ENCODE assay signal across 31 cellular contexts in the genomic region with DNA sequence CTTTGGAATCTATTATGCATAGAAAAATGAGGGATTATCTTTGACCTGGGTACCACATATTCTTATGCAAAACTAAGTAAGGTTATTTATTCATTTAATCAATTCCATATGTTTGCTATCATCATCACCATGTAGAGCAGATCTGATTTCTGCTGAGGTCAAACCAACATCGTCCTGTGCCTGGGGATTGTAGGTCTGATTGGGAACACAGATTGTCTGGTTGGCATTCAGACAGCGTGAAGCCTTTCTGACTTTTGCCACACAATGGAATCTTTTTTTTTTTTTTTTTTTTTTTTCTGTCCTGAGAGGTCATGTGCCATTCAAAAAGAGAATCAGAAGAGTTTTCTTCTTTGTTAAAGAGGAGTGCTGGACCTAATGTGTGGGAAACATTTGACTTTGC.
"Had no signal": no experiment of that assay in that cellular context is flagged by ENCODE, and none has a peak within 500 bp of the region (broad histone marks: within the 10 kb centered on the region; RNA-seq: fewer than 3 reads in every experiment).

No MANE protein-coding gene starts in this region.

- H3K9me3 ChIP-seq: adrenal gland, ascending aorta, body of pancreas, breast epithelium had no signal

- ATAC-seq: activated naive CD4-positive, alpha-beta T cell treated with anti-CD3 and anti-CD28 coated beads, Interleukin-2, amount 50 U/mL, for 72 hours; activated naive CD8-positive, alpha-beta T cell treated with anti-CD3 and anti-CD28 coated beads, Interleukin-2, amount 50 U/mL, for 24 hours; activated T-cell treated with anti-CD3 and anti-CD28 coated beads, Interleukin-2, amount 50 U/mL, for 4 hours; activated T-cell treated with anti-CD3 and anti-CD28 coated beads, Interleukin-2, amount 50 U/mL, for 72 hours; activated T-helper 17 cell treated with anti-CD3 and anti-CD28 coated beads, Interleukin-2, amount 50 U/mL, for 72 hours; body of pancreas had no signal

- H3K36me3 ChIP-seq: adrenal gland, ascending aorta, brain microvascular endothelial cell, breast epithelium, cardiac muscle cell had no signal

- DNase-seq: activated effector memory CD4-positive, alpha-beta T cell treated with anti-CD3 and anti-CD28 coated beads, Interleukin-2, amount 50 U/mL, for 16 hours; activated effector memory CD4-positive, alpha-beta T cell treated with Interleukin-2 at 50 U/mL for 16 hours; activated gamma-delta T cell; activated gamma-delta T cell treated with Interleukin-2 at 50 U/mL for 16 hours; activated naive CD4-positive, alpha-beta T cell; activated naive CD4-positive, alpha-beta T cell treated with anti-CD3 and anti-CD28 coated beads for 36 hours; activated naive CD4-positive, alpha-beta T cell treated with anti-CD3 and anti-CD28 coated beads, Interleukin-2, amount 10 ng/mL, durations not matched to agents 7 days and 5 days; activated naive CD4-positive, alpha-beta T cell treated with anti-CD3 and anti-CD28 coated beads, Interleukin-2, amount 50 U/mL, for 16 hours; activated naive CD4-positive, alpha-beta T cell treated with Interleukin-2 at 50 U/mL for 16 hours; activated naive CD8-positive, alpha-beta T cell treated with anti-CD3 and anti-CD28 coated beads for 36 hours; activated naive CD8-positive, alpha-beta T cell treated with anti-CD3 and anti-CD28 coated beads, Interleukin-2, amount 10 ng/mL, durations not matched to agents 7 days and 5 days; activated naive CD8-positive, alpha-beta T cell treated with anti-CD3 and anti-CD28 coated beads, Interleukin-2, amount 50 U/mL, for 24 hours; activated T-cell treated with anti-CD3 and anti-CD28 coated beads, Interleukin-2, amount 50 U/mL, for 24 hours; activated T-cell treated with anti-CD3 and anti-CD28 coated beads, Interleukin-2, amount 50 U/mL, for 4 hours; activated T-cell treated with anti-CD3 and anti-CD28 coated beads, Interleukin-2, amount 50 U/mL, for 48 hours; activated T-cell treated with anti-CD3 and anti-CD28 coated beads, Interleukin-2, amount 50 U/mL, for 72 hours; adrenal gland; amniotic stem cell; amygdala; anterior cingulate cortex; aorta; body of pancreas; brain microvascular endothelial cell; caudate nucleus; central memory CD4-positive, alpha-beta T cell; cerebellar nuclear complex had no signal

- H3K27ac ChIP-seq: adrenal gland, ascending aorta, body of pancreas, brain microvascular endothelial cell, breast epithelium, cardiac muscle cell had no signal

- H3K4me1 ChIP-seq: adrenal gland, ascending aorta, body of pancreas, breast epithelium had no signal

- H3K27me3 ChIP-seq: ascending aorta, body of pancreas, brain microvascular endothelial cell had no signal

- H3K4me3 ChIP-seq: adrenal gland, ascending aorta, body of pancreas, breast epithelium, cardiac muscle cell had no signal
